Comparison of ENCODE assay signal across 26 cellular contexts in the genomic region with DNA sequence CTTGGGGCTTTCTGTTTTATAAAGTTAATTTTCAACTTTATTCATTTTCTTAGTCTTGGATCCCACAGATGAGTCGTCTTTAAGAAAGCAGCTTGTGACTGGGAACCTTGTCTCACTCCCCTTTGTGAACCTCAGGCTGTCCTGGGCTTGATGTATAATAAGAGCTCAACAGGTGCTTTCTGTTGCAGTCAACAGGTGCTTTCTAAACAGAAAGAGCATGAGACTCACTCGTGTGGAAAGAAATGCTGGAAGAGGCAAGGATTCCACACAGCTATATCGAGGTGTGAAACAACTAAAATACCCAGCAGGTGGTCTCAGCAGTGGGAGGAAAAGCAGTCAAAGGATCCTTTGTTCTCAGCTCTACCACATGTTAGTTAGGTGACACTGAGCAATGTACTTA.
DNase-seq lines count a peak whose midpoint lies in the region; ATAC-seq and TF ChIP-seq lines count a peak whose summit lies in the region.
"Had no signal": no experiment of that assay in that cellular context is flagged by ENCODE, and none has a peak within 500 bp of the region (broad histone marks: within the 10 kb centered on the region; RNA-seq: fewer than 3 reads in every experiment).

No MANE protein-coding gene starts in this region.

- no peaks in the 10 kb centered on the region for H3K4me1 Mint-ChIP-seq in activated T-helper 1 cell treated with anti-CD3 and anti-CD28 coated beads, Interleukin-12 subunit alpha, Interleukin-12 subunit beta, Interleukin-2, Interleukin-4 antibody, amounts not matched to agents 30 ng/mL and 10 ng/mL and 1 ng/mL, durations not matched to agents 14 hours and 24 hours and 36 hours (ENCODE audit: low read depth)
- H3K4me1 Mint-ChIP-seq: stimulated activated naive B cell treated with anti-CD40 and anti-IgM and Interleukin-4, amounts not matched to agents 10 μg/mL and 1 μg/mL and 100 μg/mL, for 72 hours had no signal

- H3K27me3 Mint-ChIP-seq in activated T-helper 1 cell treated with anti-CD3 and anti-CD28 coated beads, Interleukin-12 subunit alpha, Interleukin-12 subunit beta, Interleukin-2, Interleukin-4 antibody, amounts not matched to agents 30 ng/mL and 10 ng/mL and 1 ng/mL, durations not matched to agents 14 hours and 24 hours and 36 hours (ENCODE audit: insufficient read depth) = no peaks in the 10 kb centered on the region
- H3K27me3 Mint-ChIP-seq: activated CD8-positive, alpha-beta T cell treated with anti-CD3 and anti-CD28 coated beads for 36 hours; stimulated activated naive B cell treated with anti-CD40 and anti-IgM and Interleukin-4, amounts not matched to agents 10 μg/mL and 1 μg/mL and 100 μg/mL, for 72 hours had no signal

- H3K36me3 Mint-ChIP-seq in activated T-helper 1 cell treated with anti-CD3 and anti-CD28 coated beads, Interleukin-12 subunit alpha, Interleukin-12 subunit beta, Interleukin-2, Interleukin-4 antibody, amounts not matched to agents 30 ng/mL and 10 ng/mL and 1 ng/mL, durations not matched to agents 14 hours and 24 hours and 36 hours (ENCODE audit: low read depth) = no peaks in the 10 kb centered on the region
- H3K36me3 Mint-ChIP-seq: stimulated activated naive B cell treated with anti-CD40 and anti-IgM and Interleukin-4, amounts not matched to agents 10 μg/mL and 1 μg/mL and 100 μg/mL, for 72 hours had no signal

- DNase-seq in Caki2 (ENCODE audit: low read depth) (peak; percentile 5), NCI-H526 (lab: John Stamatoyannopoulos, UW) (peak; percentile 14 to 48), iPS-NIHi11 (ENCODE audit: low spot score) (peak; percentile 31), sigmoid colon (no peak), DMS153 (lab: John Stamatoyannopoulos, UW) (no peak)
- DNase-seq in activated T-helper 1 cell treated with anti-CD3 and anti-CD28 coated beads, Interleukin-12 subunit alpha, Interleukin-12 subunit beta, Interleukin-2, Interleukin-4 antibody, amounts not matched to agents 30 ng/mL and 10 ng/mL and 1 ng/mL, durations not matched to agents 14 hours and 24 hours and 36 hours (ENCODE audit: low spot score) = no peak
- DNase-seq: activated CD4-positive, CD25-positive, alpha-beta regulatory T cell treated with anti-CD3 and anti-CD28 coated beads, Interleukin-2, amount 50 U/mL, for 72 hours; activated CD8-positive, alpha-beta T cell treated with anti-CD3 and anti-CD28 coated beads for 36 hours; activated T-cell treated with anti-CD3 and anti-CD28 coated beads for 4 hours; C1 segment of cervical spinal cord; dermis blood vessel endothelial cell; glutamatergic neuron; KG1; left ventricle myocardium inferior; mucosa of descending colon; NCI-H1930; small intestine; stimulated activated naive B cell treated with anti-CD40 and anti-IgM and Interleukin-4, amounts not matched to agents 10 μg/mL and 1 μg/mL and 100 μg/mL, for 72 hours had no signal

- H3K27ac ChIP-seq in sigmoid colon = no peak overlapping the region
- H3K27ac ChIP-seq: cardiac muscle cell, left ventricle myocardium inferior, prostate gland, thoracic aorta had no signal

- intact Hi-C loops in activated T-helper 1 cell treated with anti-CD3 and anti-CD28 coated beads, Interleukin-12 subunit alpha, Interleukin-12 subunit beta, Interleukin-2, Interleukin-4 antibody, amounts not matched to agents 30 ng/mL and 10 ng/mL and 1 ng/mL, durations not matched to agents 14 hours and 24 hours and 36 hours (cut with micrococcal nuclease) = no loop called here
- intact Hi-C loops in sigmoid colon (cut with DNase I) = no loop called here

- H3K4me3 ChIP-seq in sigmoid colon = no peak overlapping the region
- H3K4me3 ChIP-seq: cardiac muscle cell, HAP-1, left ventricle myocardium inferior, mucosa of descending colon, prostate gland, thoracic aorta had no signal

- no peak for ATAC-seq in HG03457 (IDR thresholded peaks at IDR 0.05; ENCODE audit: unreplicated experiment)
- ATAC-seq: activated CD8-positive, alpha-beta T cell treated with anti-CD3 and anti-CD28 coated beads for 36 hours; mucosa of descending colon; Right ventricle myocardium inferior; stimulated activated naive B cell treated with anti-CD40 and anti-IgM and Interleukin-4, amounts not matched to agents 10 μg/mL and 1 μg/mL and 100 μg/mL, for 72 hours had no signal

- H3K9me3 Mint-ChIP-seq in activated T-helper 1 cell treated with anti-CD3 and anti-CD28 coated beads, Interleukin-12 subunit alpha, Interleukin-12 subunit beta, Interleukin-2, Interleukin-4 antibody, amounts not matched to agents 30 ng/mL and 10 ng/mL and 1 ng/mL, durations not matched to agents 14 hours and 24 hours and 36 hours = no peaks in the 10 kb centered on the region
- H3K9me3 Mint-ChIP-seq: activated CD8-positive, alpha-beta T cell treated with anti-CD3 and anti-CD28 coated beads for 36 hours; neural crest cell; stimulated activated naive B cell treated with anti-CD40 and anti-IgM and Interleukin-4, amounts not matched to agents 10 μg/mL and 1 μg/mL and 100 μg/mL, for 72 hours had no signal

- TF ChIP-seq POLR2A in sigmoid colon (IDR thresholded peaks at IDR 0.05) = no peak

- H3K27ac Mint-ChIP-seq in activated T-helper 1 cell treated with anti-CD3 and anti-CD28 coated beads, Interleukin-12 subunit alpha, Interleukin-12 subunit beta, Interleukin-2, Interleukin-4 antibody, amounts not matched to agents 30 ng/mL and 10 ng/mL and 1 ng/mL, durations not matched to agents 14 hours and 24 hours and 36 hours = no peak overlapping the region
- H3K27ac Mint-ChIP-seq: activated CD8-positive, alpha-beta T cell treated with anti-CD3 and anti-CD28 coated beads for 36 hours; stimulated activated naive B cell treated with anti-CD40 and anti-IgM and Interleukin-4, amounts not matched to agents 10 μg/mL and 1 μg/mL and 100 μg/mL, for 72 hours had no signal

- H3K36me3 ChIP-seq in sigmoid colon = no peaks in the 10 kb centered on the region
- H3K36me3 ChIP-seq: cardiac muscle cell, HAP-1, left ventricle myocardium inferior, prostate gland, thoracic aorta had no signal

- 71 to 83% methylated on average over 3 of the region's 3 CpGs for WGBS in sigmoid colon, 2 donors

- TF ChIP-seq EP300 in Ishikawa (IDR thresholded peaks at IDR 0.05; ENCODE audit: borderline replicate concordance) = no peak
- TF ChIP-seq EP300 in sigmoid colon (IDR thresholded peaks at IDR 0.05) = no peak

- H3K27me3 ChIP-seq in sigmoid colon = no peaks in the 10 kb centered on the region
- H3K27me3 ChIP-seq: cardiac muscle cell had no signal

- in situ Hi-C loops in Caki2 (cut with HindIII; ENCODE audit: low pct_unique_long_range_greater_than_20kb, low sequenced_read_pairs) = no loop called here

- H3K9me3 ChIP-seq in sigmoid colon = no peaks in the 10 kb centered on the region
- H3K9me3 ChIP-seq: HAP-1, left ventricle myocardium inferior, mucosa of descending colon, prostate gland, thoracic aorta had no signal

- no peak overlapping the region for H3K4me3 Mint-ChIP-seq in activated T-helper 1 cell treated with anti-CD3 and anti-CD28 coated beads, Interleukin-12 subunit alpha, Interleukin-12 subunit beta, Interleukin-2, Interleukin-4 antibody, amounts not matched to agents 30 ng/mL and 10 ng/mL and 1 ng/mL, durations not matched to agents 14 hours and 24 hours and 36 hours
- H3K4me3 Mint-ChIP-seq: activated CD8-positive, alpha-beta T cell treated with anti-CD3 and anti-CD28 coated beads for 36 hours; neural crest cell; stimulated activated naive B cell treated with anti-CD40 and anti-IgM and Interleukin-4, amounts not matched to agents 10 μg/mL and 1 μg/mL and 100 μg/mL, for 72 hours had no signal

- TF ChIP-seq CTCF in sigmoid colon (IDR thresholded peaks at IDR 0.05) = no peak

- H3K4me1 ChIP-seq in sigmoid colon = no peaks in the 10 kb centered on the region
- H3K4me1 ChIP-seq: HAP-1, left ventricle myocardium inferior, prostate gland had no signal

- TF ChIP-seq RAD21 in Ishikawa (IDR thresholded peaks at IDR 0.05; ENCODE audit: low read depth) = no peak

TF ChIP-seq in Ishikawa, 13 proteins besides CTCF, POLR2A, EP300 and RAD21:
- TF ChIP-seq, protein P1, sequence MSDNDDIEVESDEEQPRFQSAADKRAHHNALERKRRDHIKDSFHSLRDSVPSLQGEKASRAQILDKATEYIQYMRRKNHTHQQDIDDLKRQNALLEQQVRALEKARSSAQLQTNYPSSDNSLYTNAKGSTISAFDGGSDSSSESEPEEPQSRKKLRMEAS (IDR thresholded peaks at IDR 0.05) = 0 out of 2 replicates have a peak, but pooled peaks have one; percentile 27
- TF ChIP-seq TCF12 (IDR thresholded peaks at IDR 0.05; ENCODE audit: low read depth) (peak; percentile 49; the same call in 1 of the 2 replicates), ZBTB7A (IDR thresholded peaks at IDR 0.05; ENCODE audit: low read depth) (no peak)

Comparison
In these comparisons a context has a peak if more than half of its experiments do, and no peak if none do; other contexts are left out.
1. DNase-seq: peak in Caki2 (single experiment), NCI-H526 (2 of 2) and iPS-NIHi11 (single experiment); none in activated T-helper 1 cell treated with anti-CD3 and anti-CD28 coated beads, Interleukin-12 subunit alpha, Interleukin-12 subunit beta, Interleukin-2, Interleukin-4 antibody, amounts not matched to agents 30 ng/mL and 10 ng/mL and 1 ng/mL, durations not matched to agents 14 hours and 24 hours and 36 hours (single experiment), sigmoid colon (single experiment) and DMS153 (single experiment).